In the genomic region with DNA sequence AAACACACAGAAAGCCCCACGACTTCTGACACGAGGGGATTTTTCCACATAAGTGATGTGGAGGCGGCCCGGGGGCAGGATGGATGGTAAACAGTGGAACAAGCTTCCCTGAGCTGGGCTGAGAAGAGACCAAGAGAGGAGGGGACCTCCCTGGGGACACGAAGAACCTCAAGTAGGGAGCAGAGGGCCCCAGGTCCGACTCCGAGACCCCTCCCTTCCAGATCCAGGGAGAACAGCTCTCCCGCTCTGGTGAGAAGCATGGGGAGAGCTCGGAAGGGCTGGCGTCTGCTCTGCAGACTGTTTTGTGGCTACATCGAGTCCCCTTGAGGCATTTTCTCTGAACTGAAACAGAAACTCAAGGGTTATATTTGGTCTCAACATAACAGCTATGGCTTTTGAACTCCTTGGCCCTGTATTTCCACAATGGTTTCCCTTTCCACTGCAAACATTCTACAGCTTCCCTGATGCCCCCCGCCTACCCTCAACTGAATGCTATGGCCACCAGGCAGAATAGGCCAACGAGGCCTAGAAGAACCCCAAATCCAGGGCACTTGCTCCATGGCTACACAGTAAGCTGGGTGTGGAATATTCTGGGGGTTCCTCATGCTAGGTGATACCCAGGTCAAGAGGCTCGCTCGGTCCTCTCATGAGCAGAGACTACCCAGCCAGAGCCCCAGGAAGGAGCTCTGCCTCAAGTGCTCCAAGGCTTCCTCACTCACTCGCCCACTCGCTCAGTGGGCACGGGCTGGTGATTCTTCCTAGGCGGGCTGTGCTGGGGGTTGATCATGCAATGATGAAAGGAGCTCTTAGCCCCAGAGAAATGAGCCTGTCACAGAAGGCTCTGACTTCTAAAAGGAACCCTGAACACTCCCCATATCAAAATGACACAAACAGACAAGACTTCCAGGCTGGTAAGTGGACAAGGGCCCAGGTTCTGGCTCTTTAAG, we compare ENCODE assay signal across 8 cellular contexts. TPM values are rescaled to one million over a fixed set of nuclear protein-coding genes. Genes with fewer than 3 reads are reported as not detected.
DNase-seq lines count a peak whose midpoint lies in the region; ATAC-seq and TF ChIP-seq lines count a peak whose summit lies in the region.

No MANE protein-coding gene starts in this region.

- H2BK120ac ChIP-seq in mesendoderm (ENCODE audit: low read depth, low read length) = no peak overlapping the region

- no peak overlapping the region for H2AK5ac ChIP-seq in mesendoderm (ENCODE audit: low read length)

- H3K23ac ChIP-seq in mesendoderm (ENCODE audit: low read length) = no peak overlapping the region

- no peaks in the 10 kb centered on the region for H3K79me2 ChIP-seq in mesendoderm (ENCODE audit: control insufficient read depth, insufficient read depth, low read length)

- no peak overlapping the region for H4K5ac ChIP-seq in mesendoderm (ENCODE audit: low read length)

- POLR2A ChIA-PET in HEK293T (lab: Yijun Ruan, JAX) = no interaction called here

- no peak overlapping the region for H3K4ac ChIP-seq in mesendoderm (ENCODE audit: low read depth, low read length)

- no peak overlapping the region for H3K27ac ChIP-seq in mesendoderm (ENCODE audit: low read depth, low read length)

- no peaks in the 10 kb centered on the region for H3K4me1 ChIP-seq in mesendoderm (ENCODE audit: control insufficient read depth, low read depth, low read length)

- DNase-seq in activated CD4-positive, alpha-beta T cell treated with anti-CD3 and anti-CD28 coated beads for 48 hours = peak; percentile 50
- DNase-seq in naive B cell (peak; percentile 40), COR-L47 (lab: John Stamatoyannopoulos, UW) (no peak), mesendoderm (no peak), HEK293T (ENCODE audit: extremely low spot score) (no peak), RPMI8226 (no peak)

- H3K27me3 Mint-ChIP-seq in naive B cell = no peaks in the 10 kb centered on the region

- peak overlapping the region; percentile 37 to 92 (median 74) for H3K4me3 Mint-ChIP-seq in naive B cell

- WGBS in mesendoderm (ENCODE audit: extremely low coverage, insufficient coverage, low lambda C conversion rate) = no CpG with 5 or more reads among the region's 19 CpGs

- no peaks in the 10 kb centered on the region for H3K27me3 ChIP-seq in mesendoderm (ENCODE audit: insufficient read depth, low read length, poor library complexity)

- ATAC-seq in GM18909 (IDR thresholded peaks at IDR 0.05; ENCODE audit: poor library complexity, unreplicated experiment) (peak; percentile 84), HG02642 (IDR thresholded peaks at IDR 0.05; ENCODE audit: poor library complexity, unreplicated experiment) (peak; percentile 67), naive B cell (ENCODE audit: low read depth in 2 of 2) (peak; percentile 29 to 47)

- H3K36me3 Mint-ChIP-seq in naive B cell = peaks cover 9 to 17% of the 10 kb centered on the region in 2 donors

- H2BK15ac ChIP-seq in mesendoderm (replicated peaks; ENCODE audit: low read depth) = no peak overlapping the region

- no peak overlapping the region for H3K4me3 ChIP-seq in mesendoderm (ENCODE audit: low read length)

- H3K4me1 Mint-ChIP-seq in naive B cell = peaks cover 74 to 85% (median 82%) of the 10 kb centered on the region in 3 donors

- H3K9ac ChIP-seq in mesendoderm (ENCODE audit: low read length) = no peak overlapping the region

- no peaks in the 10 kb centered on the region for H3K36me3 ChIP-seq in mesendoderm (ENCODE audit: control insufficient read depth, insufficient read depth, low read length)

- peak overlapping the region; percentile 94 to 99 (median 97) for H3K27ac Mint-ChIP-seq in naive B cell

- no peak overlapping the region for H4K8ac ChIP-seq in mesendoderm (ENCODE audit: low read depth, low read length)

- no peaks in the 10 kb centered on the region for H3K9me3 Mint-ChIP-seq in naive B cell

- CTCF ChIA-PET in HEK293T (lab: Yijun Ruan, JAX) = interaction anchor here (0.6 kb wide), 1 partner anchor 45 kb away, joined by 3 read pairs; no protein-coding TSS in a partner anchor

- H3K56ac ChIP-seq in mesendoderm (ENCODE audit: low read length) = no peak overlapping the region

- no peak overlapping the region for H2BK5ac ChIP-seq in mesendoderm (ENCODE audit: low read length)

- no peaks in the 10 kb centered on the region for H3K79me1 ChIP-seq in mesendoderm (ENCODE audit: low read length)

- no peak overlapping the region for H3K4me2 ChIP-seq in mesendoderm (ENCODE audit: low read length)

- H3K18ac ChIP-seq in mesendoderm (ENCODE audit: low read length) = no peak overlapping the region

TF ChIP-seq in HEK293T, 16 proteins besides CTCF, POLR2A, EP300 and RAD21:
- TF ChIP-seq CTBP1 (IDR thresholded peaks at IDR 0.05; ENCODE audit: borderline replicate concordance) (no peak), BHLHE40 (IDR thresholded peaks at IDR 0.05; ENCODE audit: borderline replicate concordance) (no peak), NFRKB (IDR thresholded peaks at IDR 0.05) (no peak), L3MBTL2 (conservative IDR thresholded peaks at IDR 0.05) (no peak), LEF1 (IDR thresholded peaks at IDR 0.05; ENCODE audit: borderline replicate concordance) (no peak), FOXA1 (IDR thresholded peaks at IDR 0.05) (no peak), ELF4 (IDR thresholded peaks at IDR 0.05) (no peak), SUZ12 (IDR thresholded peaks at IDR 0.05) (no peak), FOXK2 (IDR thresholded peaks at IDR 0.05) (no peak), ARNT (IDR thresholded peaks at IDR 0.05) (no peak), ZNF384 (IDR thresholded peaks at IDR 0.05) (no peak), SP1 (IDR thresholded peaks at IDR 0.05) (no peak), FOXM1 (IDR thresholded peaks at IDR 0.05; ENCODE audit: borderline replicate concordance) (no peak), PKNOX1 (IDR thresholded peaks at IDR 0.05) (no peak), HDGF (IDR thresholded peaks at IDR 0.05; ENCODE audit: borderline replicate concordance) (no peak), TARDBP (IDR thresholded peaks at IDR 0.05) (no peak)

RNA-seq across cellular contexts. Expression of gene FAM53B, which starts 47.5 kb away (rescaled TPM):
- polyA plus RNA-seq in naive B cell (ENCODE audit: low read depth in 6 of 6) = 100 to 1,000 TPM in 1 of 6 donors, 10 to 100 TPM in 5; 19.6 to 141 (median 31.5) TPM
- 9.4 TPM for polyA plus RNA-seq in mesendoderm (2013, experiment 1 of 2)
- polyA plus RNA-seq in mesendoderm (2013, experiment 2 of 2) = 9.3 TPM

Comparison
In these comparisons a context has a peak if more than half of its experiments do, and no peak if none do; other contexts are left out.
1. DNase-seq: peak in activated CD4-positive, alpha-beta T cell treated with anti-CD3 and anti-CD28 coated beads for 48 hours (single experiment) and naive B cell (single experiment); none in COR-L47 (single experiment), mesendoderm (single experiment), HEK293T (single experiment) and RPMI8226 (single experiment).
2. Peak in every context shown above with its lines, with median percentiles within 50 percentile points of each other: ATAC-seq.